16 cellular contexts compared by ENCODE assay signal in genomic region chr2:214716811-214717560, GRCh38.
A peak's percentile ranks its signal among the peaks of the same experiment; 100 is the strongest.
DNase-seq lines count a peak whose midpoint lies in the region; ATAC-seq and TF ChIP-seq lines count a peak whose summit lies in the region.
"Had no signal": no experiment of that assay in that cellular context is flagged by ENCODE, and none has a peak within 500 bp of the region (broad histone marks: within the 10 kb centered on the region; RNA-seq: fewer than 3 reads in every experiment).

No MANE protein-coding gene starts in this region.

- no peak for DNase-seq in activated CD8-positive, alpha-beta memory T cell treated with anti-CD3 and anti-CD28 coated beads, Interleukin-2, amount 10 ng/mL, durations not matched to agents 7 days and 5 days
- DNase-seq in activated CD8-positive, alpha-beta memory T cell treated with anti-CD3 and anti-CD28 coated beads, Interleukin-2, amount 50 U/mL, for 4 hours = no peak
- DNase-seq in H9 (no peak), endothelial cell (ENCODE audit: low spot score) (no peak), KBM-7 (no peak)
- DNase-seq in stimulated activated effector memory CD8-positive, alpha-beta T cell treated with anti-CD3 and anti-CD28 coated beads, Interleukin-12 subunit alpha, Interleukin-12 subunit beta, amount 100 ng/mL, for 72 hours (ENCODE audit: low spot score in 2 of 2) = no peak
- DNase-seq: 8988T, Calu3, DMS 273 treated with DMSO at 0.1 percent for 48 hours, GM23248, IMR-90 had no signal

- in situ Hi-C loops in KBM-7 (cut with MboI; ENCODE audit: low pct_unique_long_range_greater_than_20kb, low sequenced_read_pairs) = no loop called here

- no peak overlapping the region for H2AK5ac ChIP-seq in H9 (ENCODE audit: insufficient read length, low read length)

- H4K8ac ChIP-seq in H9 (replicated peaks; ENCODE audit: insufficient read length, low read depth, low read length) = no peak overlapping the region

- no peak overlapping the region for H3K18ac ChIP-seq in H9 (ENCODE audit: insufficient read length, low read depth, low read length)

- H3K27ac Mint-ChIP-seq in activated CD8-positive, alpha-beta memory T cell treated with anti-CD3 and anti-CD28 coated beads, Interleukin-2, amount 10 ng/mL, durations not matched to agents 7 days and 5 days = peak overlapping the region; percentile 24
- peak overlapping the region; percentile 29 to 66 (median 55); a peak in 3 of 7 replicates for H3K27ac Mint-ChIP-seq in H9
- H3K27ac Mint-ChIP-seq in endothelial cell (ENCODE audit: unreplicated experiment) = no peak overlapping the region
- H3K27ac Mint-ChIP-seq in stimulated activated effector memory CD8-positive, alpha-beta T cell treated with anti-CD3 and anti-CD28 coated beads, Interleukin-12 subunit alpha, Interleukin-12 subunit beta, amount 100 ng/mL, for 72 hours = peak overlapping the region; percentile 61
- H3K27ac Mint-ChIP-seq: CD4-positive, CD25-positive, alpha-beta regulatory T cell had no signal

- H3K9ac ChIP-seq in H9 (ENCODE audit: extremely low read depth, insufficient read length, low read length) = no peak overlapping the region
- H3K9ac ChIP-seq: BLaER1 treated with 17β-estradiol and CSF1 and Interleukin-3, amounts not matched to agents 10 nM and 100 nM; GM23248 had no signal

- H3K9me3 ChIP-seq in H9 (ENCODE audit: control insufficient read depth, low read depth, low read length) = no peaks in the 10 kb centered on the region

- H3K9me3 Mint-ChIP-seq in activated CD8-positive, alpha-beta memory T cell treated with anti-CD3 and anti-CD28 coated beads, Interleukin-2, amount 10 ng/mL, durations not matched to agents 7 days and 5 days (ENCODE audit: low read depth) = peaks cover 5% of the 10 kb centered on the region
- H3K9me3 Mint-ChIP-seq in H9 (peaks cover 4 to 10% of the 10 kb centered on the region in 2 experiments; a peak in 4 of 5 replicates), endothelial cell (ENCODE audit: unreplicated experiment) (no peaks in the 10 kb centered on the region)
- H3K9me3 Mint-ChIP-seq in stimulated activated effector memory CD8-positive, alpha-beta T cell treated with anti-CD3 and anti-CD28 coated beads, Interleukin-12 subunit alpha, Interleukin-12 subunit beta, amount 100 ng/mL, for 72 hours = no peaks in the 10 kb centered on the region

- H3K4me1 ChIP-seq in H9 (ENCODE audit: insufficient read depth, low read length) = no peaks in the 10 kb centered on the region

- no CpG with 5 or more reads among the region's 12 CpGs for WGBS in H9 (ENCODE audit: extremely low coverage, insufficient read length, low lambda C conversion rate)

- H3K14ac ChIP-seq in H9 (ENCODE audit: insufficient read depth, low read length) = no peak overlapping the region

- no peak overlapping the region for H2BK120ac ChIP-seq in H9 (ENCODE audit: low read depth, low read length, poor library complexity, severe bottlenecking)

- H3K27ac ChIP-seq in H9 (ENCODE audit: insufficient read length, low read depth, low read length) = no peak overlapping the region
- H3K27ac ChIP-seq: BLaER1 treated with 17β-estradiol and CSF1 and Interleukin-3, amounts not matched to agents 10 nM and 100 nM; GM23248; HL-60 had no signal

- no peak overlapping the region for H3K4me3 Mint-ChIP-seq in activated CD8-positive, alpha-beta memory T cell treated with anti-CD3 and anti-CD28 coated beads, Interleukin-2, amount 10 ng/mL, durations not matched to agents 7 days and 5 days
- H3K4me3 Mint-ChIP-seq in H9 (no peak overlapping the region), endothelial cell (ENCODE audit: unreplicated experiment) (peak overlapping the region; percentile 47)
- no peak overlapping the region for H3K4me3 Mint-ChIP-seq in stimulated activated effector memory CD8-positive, alpha-beta T cell treated with anti-CD3 and anti-CD28 coated beads, Interleukin-12 subunit alpha, Interleukin-12 subunit beta, amount 100 ng/mL, for 72 hours
- H3K4me3 Mint-ChIP-seq: CD4-positive, CD25-positive, alpha-beta regulatory T cell had no signal

- H3K36me3 Mint-ChIP-seq in activated CD8-positive, alpha-beta memory T cell treated with anti-CD3 and anti-CD28 coated beads, Interleukin-2, amount 10 ng/mL, durations not matched to agents 7 days and 5 days = peaks cover 45% of the 10 kb centered on the region
- peaks cover 29 to 33% (median 33%) of the 10 kb centered on the region in 3 experiments for H3K36me3 Mint-ChIP-seq in H9 (ENCODE audit: insufficient read depth in 1 of 3, low read depth in 3 of 3)
- peaks cover 25% of the 10 kb centered on the region for H3K36me3 Mint-ChIP-seq in endothelial cell (ENCODE audit: low read depth, unreplicated experiment)
- H3K36me3 Mint-ChIP-seq in stimulated activated effector memory CD8-positive, alpha-beta T cell treated with anti-CD3 and anti-CD28 coated beads, Interleukin-12 subunit alpha, Interleukin-12 subunit beta, amount 100 ng/mL, for 72 hours = peaks cover 5% of the 10 kb centered on the region

- H3K56ac ChIP-seq in H9 (ENCODE audit: insufficient read length, low read depth, low read length) = no peak overlapping the region

- H4K91ac ChIP-seq in H9 (ENCODE audit: insufficient read length, low read depth, low read length) = no peak overlapping the region

- TF ChIP-seq CTCF in H9 (conservative IDR thresholded peaks at IDR 0.05) (no peak), endothelial cell (IDR thresholded peaks at IDR 0.05; ENCODE audit: unreplicated experiment) (no peak)

- H3K79me2 ChIP-seq in H9 (ENCODE audit: insufficient read depth, low read length) = no peaks in the 10 kb centered on the region

- H4K20me1 ChIP-seq in H9 (ENCODE audit: control insufficient read depth, insufficient read depth, insufficient read length) = no peaks in the 10 kb centered on the region
- H4K20me1 ChIP-seq: BLaER1 treated with 17β-estradiol and CSF1 and Interleukin-3, amounts not matched to agents 10 nM and 100 nM had no signal

- no peak overlapping the region for H2AFZ ChIP-seq in H9 (ENCODE audit: low read length)
- H2AFZ ChIP-seq: GM23248 had no signal

- H3K23me2 ChIP-seq in H9 (ENCODE audit: insufficient read length, low read depth, low read length, poor library complexity, severe bottlenecking) = no peaks in the 10 kb centered on the region

- H3K23ac ChIP-seq in H9 (ENCODE audit: insufficient read length, low read depth, low read length) = no peak overlapping the region

- H2BK20ac ChIP-seq in H9 (ENCODE audit: low read depth, low read length, poor library complexity, severe bottlenecking) = no peak overlapping the region

- H2BK12ac ChIP-seq in H9 (ENCODE audit: insufficient read length, low read depth, low read length) = no peak overlapping the region

- no peak overlapping the region for H2BK5ac ChIP-seq in H9 (ENCODE audit: insufficient read length, low read length)

- no peaks in the 10 kb centered on the region for H3K79me1 ChIP-seq in H9 (ENCODE audit: insufficient read depth, low read depth, low read length, poor library complexity, severe bottlenecking)

- no peak overlapping the region for H3K4me2 ChIP-seq in H9 (ENCODE audit: insufficient read depth, insufficient read length, low read length)

- no peak overlapping the region for H2BK15ac ChIP-seq in H9 (ENCODE audit: low read depth, low read length)

- H3K4ac ChIP-seq in H9 (ENCODE audit: low read depth, low read length) = no peak overlapping the region

- CTCF ChIA-PET in activated CD8-positive, alpha-beta memory T cell treated with anti-CD3 and anti-CD28 coated beads, Interleukin-2, amount 10 ng/mL, durations not matched to agents 7 days and 5 days (lab: Charles Lee) = interaction anchor here (1.3 to 1.4 kb wide), 2 partner anchors 9 to 18 kb away, joined by 3 read pairs; no protein-coding TSS in a partner anchor

- no peaks in the 10 kb centered on the region for H3K27me3 ChIP-seq in H9 (ENCODE audit: insufficient read depth, low read length)
- H3K27me3 ChIP-seq: BLaER1 treated with 17β-estradiol and CSF1 and Interleukin-3, amounts not matched to agents 10 nM and 100 nM had no signal

- no peak for ATAC-seq in activated CD8-positive, alpha-beta memory T cell treated with anti-CD3 and anti-CD28 coated beads, Interleukin-2, amount 10 ng/mL, durations not matched to agents 7 days and 5 days
- peak; percentile 13 for ATAC-seq in stimulated activated effector memory CD8-positive, alpha-beta T cell treated with anti-CD3 and anti-CD28 coated beads, Interleukin-12 subunit alpha, Interleukin-12 subunit beta, amount 100 ng/mL, for 72 hours
- no peak for ATAC-seq in GM21619 (IDR thresholded peaks at IDR 0.05; ENCODE audit: unreplicated experiment)
- ATAC-seq: GM12878 had no signal

- H4K5ac ChIP-seq in H9 (ENCODE audit: insufficient read length, low read depth, low read length) = no peak overlapping the region

- H3K27me3 Mint-ChIP-seq in activated CD8-positive, alpha-beta memory T cell treated with anti-CD3 and anti-CD28 coated beads, Interleukin-2, amount 10 ng/mL, durations not matched to agents 7 days and 5 days = no peaks in the 10 kb centered on the region
- no peaks in the 10 kb centered on the region for H3K27me3 Mint-ChIP-seq in H9 (ENCODE audit: low read depth)
- H3K27me3 Mint-ChIP-seq in endothelial cell (ENCODE audit: unreplicated experiment) = peaks cover 2% of the 10 kb centered on the region
- H3K27me3 Mint-ChIP-seq: CD4-positive, CD25-positive, alpha-beta regulatory T cell had no signal

- peaks cover 6% of the 10 kb centered on the region for H3K4me1 Mint-ChIP-seq in activated CD8-positive, alpha-beta memory T cell treated with anti-CD3 and anti-CD28 coated beads, Interleukin-2, amount 10 ng/mL, durations not matched to agents 7 days and 5 days
- no peaks in the 10 kb centered on the region for H3K4me1 Mint-ChIP-seq in H9
- no peaks in the 10 kb centered on the region for H3K4me1 Mint-ChIP-seq in endothelial cell (ENCODE audit: unreplicated experiment)
- H3K4me1 Mint-ChIP-seq in stimulated activated effector memory CD8-positive, alpha-beta T cell treated with anti-CD3 and anti-CD28 coated beads, Interleukin-12 subunit alpha, Interleukin-12 subunit beta, amount 100 ng/mL, for 72 hours = peaks cover 11% of the 10 kb centered on the region

- H3T11ph ChIP-seq in H9 (ENCODE audit: low read length) = no peak overlapping the region
